5 cellular contexts compared by ENCODE assay signal in the genomic region with DNA sequence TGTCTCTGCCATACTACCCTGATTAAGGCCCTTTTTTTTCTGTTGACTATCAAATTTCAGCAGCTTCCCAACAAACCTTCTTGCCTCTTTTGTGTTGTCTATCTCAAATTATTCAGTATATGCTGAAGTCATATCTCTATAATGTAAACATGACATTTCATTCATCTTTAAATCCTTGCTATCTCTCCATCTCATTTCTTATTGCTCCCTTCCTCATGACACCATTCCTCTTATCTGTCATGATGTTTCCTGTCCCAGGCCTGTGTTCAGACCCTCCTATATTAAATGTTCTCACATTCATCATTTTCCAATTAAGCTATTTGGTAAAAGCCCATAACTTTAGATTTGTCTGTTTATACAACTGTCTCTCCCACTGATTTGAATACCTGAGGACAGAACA.
"Had no signal": no experiment of that assay in that cellular context is flagged by ENCODE, and none has a peak within 500 bp of the region (broad histone marks: within the 10 kb centered on the region; RNA-seq: fewer than 3 reads in every experiment).

No MANE protein-coding gene starts in this region.

- H3K4me3 ChIP-seq: GM23338, K562 had no signal

- H2AFZ ChIP-seq: GM23338 had no signal

- H3K4me2 ChIP-seq: GM23338 had no signal

- DNase-seq: H9, HCEC 1CT, IMR-90 had no signal
